In the genomic region with DNA sequence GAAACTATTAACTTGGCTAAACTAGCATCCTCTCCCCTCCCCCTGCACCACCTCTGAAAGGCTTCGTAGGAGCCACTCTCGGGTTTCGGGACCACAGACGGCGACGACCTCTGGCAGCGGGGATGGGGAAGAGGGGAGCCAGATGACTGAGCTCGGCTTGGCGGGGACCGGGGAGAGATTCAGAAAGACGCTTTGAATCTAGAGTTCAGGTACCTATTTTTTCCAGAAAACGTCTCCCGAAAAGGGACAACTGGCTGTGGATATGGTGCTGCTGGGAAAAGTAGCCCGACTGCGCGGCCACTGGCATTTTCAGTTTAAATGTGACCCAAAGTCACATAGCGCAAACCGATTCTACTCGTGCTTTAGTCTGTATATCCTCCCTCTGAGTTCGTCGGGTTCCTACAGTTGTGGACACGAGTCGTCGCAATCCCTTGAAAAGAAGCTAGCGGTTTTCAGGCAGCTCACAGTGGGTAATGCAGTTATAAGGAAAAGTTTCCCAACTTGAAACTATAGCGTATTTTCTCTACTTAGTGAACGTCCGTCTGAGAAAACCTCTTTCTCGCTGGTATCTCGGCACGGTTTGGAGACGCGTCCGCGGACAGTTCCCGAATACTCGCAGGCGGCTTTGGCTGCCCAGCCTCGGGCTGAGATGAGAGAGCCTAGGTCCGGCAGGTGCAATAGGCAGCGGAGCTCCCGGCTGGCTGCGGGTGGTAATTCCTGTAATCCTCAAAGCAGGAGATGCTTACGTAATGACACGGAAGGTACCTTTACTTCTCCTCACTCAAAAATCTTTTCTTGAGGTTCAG, we compare ENCODE assay signal across 8 cellular contexts. TPM values are rescaled to one million over a fixed set of nuclear protein-coding genes. Genes with fewer than 3 reads are reported as not detected.
DNase-seq lines count a peak whose midpoint lies in the region; ATAC-seq, FAIRE-seq and TF ChIP-seq lines count a peak whose summit lies in the region.

No MANE protein-coding gene starts in this region.

- DNase-seq in ELF-1 (ENCODE audit: low read depth, low spot score) (peak; percentile 55), NCI-H2029 (lab: John Stamatoyannopoulos, UW) (peak; percentile 43), GM12878 (ENCODE audit: low read depth, low spot score) (no peak), sigmoid colon (no peak)
- no peak for DNase-seq in stimulated activated CD4-positive, alpha-beta T cell treated with anti-CD3 and anti-CD28 coated beads, Interleukin-1b, Interleukin-23, amount 100 ng/mL, for 48 hours

- peaks cover 0 to 3% of the 10 kb centered on the region in 2 experiments; a peak in 2 of 4 replicates for H3K27me3 ChIP-seq in GM12878 (replicated peaks in 1 of 2; ENCODE audit: control insufficient read depth in 2 of 2, insufficient read depth in 2 of 2, low read length in 1 of 2)
- H3K27me3 ChIP-seq in iPS-18a (ENCODE audit: control insufficient read depth, insufficient read depth, low read length) = peaks cover 39% of the 10 kb centered on the region
- H3K27me3 ChIP-seq in sigmoid colon = no peaks in the 10 kb centered on the region

- intact Hi-C loops in GM12878 (cut with micrococcal nuclease; ENCODE audit: unreplicated experiment) = loop anchor here (5.0 kb wide), 4 partner anchors 103 to 558 kb away; no protein-coding TSS in a partner anchor
- intact Hi-C loops in sigmoid colon (cut with DNase I) = loop anchor here (5.0 to 10.0 kb wide), 6 partner anchors 62 to 911 kb away; a partner anchor contains a TSS

- RAD21 ChIA-PET in GM12878 (lab: Charles Lee; ENCODE audit: unreplicated experiment) = interaction anchor here (0.6 to 5.6 kb wide), 13 partner anchors 10 to 576 kb away, joined by 3 to 37 read pairs (median 5); no protein-coding TSS in a partner anchor

- H3K27ac ChIP-seq in GM12878 (ENCODE audit: control insufficient read depth, insufficient read depth) (peak overlapping the region; percentile 20), iPS-18a (ENCODE audit: low read length) (no peak overlapping the region), sigmoid colon (peak overlapping the region; percentile 76 to 81 (median 78))

- no peaks in the 10 kb centered on the region for H4K20me1 ChIP-seq in GM12878 (ENCODE audit: control insufficient read depth, insufficient read depth)

- WGBS in GM12878 (ENCODE audit: insufficient coverage, insufficient replicate concordance, low lambda C conversion rate, missing lambda C conversion rate) = 1% methylated on average over 44 of the region's 45 CpGs
- WGBS in sigmoid colon, 2 donors = 1 to 2% methylated on average over 45 of the region's 45 CpGs

- peaks cover 10% of the 10 kb centered on the region for H3K4me1 ChIP-seq in GM12878 (ENCODE audit: control insufficient read depth, insufficient read depth, low read length)
- H3K4me1 ChIP-seq in iPS-18a (ENCODE audit: control insufficient read depth, low read depth, low read length) = peaks cover 4% of the 10 kb centered on the region
- peaks cover 0 to 22% (median 13%) of the 10 kb centered on the region in 4 donors for H3K4me1 ChIP-seq in sigmoid colon

- POLR2A ChIA-PET in GM12878 (lab: Charles Lee) = interaction anchor here (0.8 to 2.5 kb wide), 2 partner anchors 10 to 97 kb away, joined by 3 to 14 read pairs; no protein-coding TSS in a partner anchor

- no peak for TF ChIP-seq EP300 in GM12878 (IDR thresholded peaks at IDR 0.05; ENCODE audit: borderline replicate concordance in 1 of 2, control insufficient read depth in 1 of 2, low read depth in 2 of 2, low read length in 2 of 2)
- TF ChIP-seq EP300 in sigmoid colon (IDR thresholded peaks at IDR 0.05) = no peak

- peaks cover 6% of the 10 kb centered on the region for H3K79me2 ChIP-seq in GM12878 (ENCODE audit: control insufficient read depth, insufficient read depth, low read length)

- SMC1A ChIA-PET in GM12878 (lab: Charles Lee; ENCODE audit: uncharacterized antibody, unreplicated experiment) = interaction anchor here (0.6 to 5.1 kb wide), 17 partner anchors 10 to 354 kb away, joined by 3 to 36 read pairs (median 4); no protein-coding TSS in a partner anchor

- peak overlapping the region; percentile 85 for H3K4me2 ChIP-seq in GM12878 (ENCODE audit: control insufficient read depth, insufficient read depth)

- H3K9me3 ChIP-seq in GM12878 (replicated peaks; ENCODE audit: control insufficient read depth, insufficient read depth, low read length) (no peaks in the 10 kb centered on the region), iPS-18a (ENCODE audit: control insufficient read depth, low read depth, low read length) (no peaks in the 10 kb centered on the region), sigmoid colon (no peaks in the 10 kb centered on the region)

- CTCF ChIA-PET in GM12878 (lab: Yijun Ruan, JAX) = interaction anchor here (1.0 to 5.5 kb wide), 11 partner anchors 9 to 355 kb away, joined by 3 to 56 read pairs (median 5); no protein-coding TSS in a partner anchor

- H3K9ac ChIP-seq in GM12878 (ENCODE audit: control insufficient read depth, insufficient read depth, low read length) (peak overlapping the region; percentile 61), iPS-18a (ENCODE audit: low read length) (no peak overlapping the region)

- peak; percentile 93 for FAIRE-seq in GM12878 (lab: Jason Lieb, UNC)

- BruUV-seq in GM12878 (replicated peaks; lab: Mats Ljungman, UMichigan) = TSS peak; percentile 77

- no peak for TF ChIP-seq CTCF in GM12878 (IDR thresholded peaks at IDR 0.05 in 2 of 3, conservative IDR thresholded peaks at IDR 0.05 in 1 of 3; ENCODE audit: control insufficient read depth in 2 of 3, extremely low read depth in 1 of 3, insufficient read depth in 1 of 3, low read depth in 3 of 3, low read length in 3 of 3)
- no peak for TF ChIP-seq CTCF in sigmoid colon (IDR thresholded peaks at IDR 0.05)

- TF ChIP-seq POLR2A in GM12878 (IDR thresholded peaks at IDR 0.05; ENCODE audit: low read depth, low read length) = no peak
- TF ChIP-seq POLR2A in sigmoid colon (IDR thresholded peaks at IDR 0.05) = no peak

- ATAC-seq in GM12878 (peak; percentile 23), GM21723 (IDR thresholded peaks at IDR 0.05; ENCODE audit: unreplicated experiment) (no peak), HG03521 (IDR thresholded peaks at IDR 0.05; ENCODE audit: unreplicated experiment) (no peak)

- peak overlapping the region; percentile 84 for H3K4me3 ChIP-seq in GM12878
- H3K4me3 ChIP-seq in iPS-18a (ENCODE audit: low read length) = peak overlapping the region; percentile 76
- H3K4me3 ChIP-seq in sigmoid colon = peak overlapping the region; percentile 53 to 78 (median 72)

- peak overlapping the region; percentile 81 for H2AFZ ChIP-seq in GM12878 (ENCODE audit: control insufficient read depth, low read depth, low read length)

- in situ Hi-C loops in GM12878 (cut with MboI) = loop anchor here (5.0 kb wide), 1 partner anchor 353 kb away; no protein-coding TSS in a partner anchor

- no peaks in the 10 kb centered on the region for H3K36me3 ChIP-seq in GM12878 (ENCODE audit: control insufficient read depth in 2 of 2, insufficient read depth in 2 of 2, low read length in 1 of 2)
- H3K36me3 ChIP-seq in iPS-18a (ENCODE audit: control insufficient read depth, low read depth, low read length) = no peaks in the 10 kb centered on the region
- no peaks in the 10 kb centered on the region for H3K36me3 ChIP-seq in sigmoid colon

- no peak for TF ChIP-seq RAD21 in GM12878 (IDR thresholded peaks at IDR 0.05; ENCODE audit: insufficient read depth, low read depth, low read length)

TF ChIP-seq in GM12878, 131 proteins besides CTCF, POLR2A, EP300 and RAD21 (continues in another document):
- TF ChIP-seq EZH2 (IDR thresholded peaks at IDR 0.05; ENCODE audit: borderline replicate concordance, control insufficient read depth, low read depth, low read length) (peak; percentile 90; the same call in 1 of the 2 replicates), SMARCA5 (IDR thresholded peaks at IDR 0.05) (no peak), ZZZ3 (IDR thresholded peaks at IDR 0.05; ENCODE audit: control insufficient read depth, insufficient read length, low read depth) (no peak), IKZF2 (IDR thresholded peaks at IDR 0.05) (peak in 1 of 2 experiments; percentile 20; a peak in 1 of 4 replicates)
- TF ChIP-seq, protein P1, sequence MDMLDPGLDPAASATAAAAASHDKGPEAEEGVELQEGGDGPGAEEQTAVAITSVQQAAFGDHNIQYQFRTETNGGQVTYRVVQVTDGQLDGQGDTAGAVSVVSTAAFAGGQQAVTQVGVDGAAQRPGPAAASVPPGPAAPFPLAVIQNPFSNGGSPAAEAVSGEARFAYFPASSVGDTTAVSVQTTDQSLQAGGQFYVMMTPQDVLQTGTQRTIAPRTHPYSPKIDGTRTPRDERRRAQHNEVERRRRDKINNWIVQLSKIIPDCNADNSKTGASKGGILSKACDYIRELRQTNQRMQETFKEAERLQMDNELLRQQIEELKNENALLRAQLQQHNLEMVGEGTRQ (IDR thresholded peaks at IDR 0.05; ENCODE audit: borderline replicate concordance, low read depth, low read length) = no peak

RNA-seq across cellular contexts. Expression of a gene that starts 1.3 kb away (rescaled TPM):
- total RNA-seq in GM12878 (2013; cell fraction: nucleolus; rRNA removed) = 13.5 and 16.1 TPM in 2 replicates
- total RNA-seq in GM12878 (2014; rRNA removed) = 56.2 and 59.2 TPM in 2 replicates
- 41.4 and 42.2 TPM in 2 replicates for total RNA-seq in GM12878 (2014; rRNA removed; fragmentation: Illumina TruSeq; extraction: Trizol)
- 41.4 and 43.2 TPM in 2 replicates for total RNA-seq in GM12878 (2021)
- polyA plus RNA-seq in GM12878 (2011; ENCODE audit: low read depth) = 7.1 TPM
- polyA plus RNA-seq in GM12878 (2011; rRNA removed) = 27.0 and 30.3 TPM in 2 replicates
- polyA plus RNA-seq in GM12878 (2011; cell fraction: cytosol; rRNA removed) = 27.2 and 33.8 TPM in 2 replicates
- 28.6 and 28.9 TPM in 2 replicates for polyA plus RNA-seq in GM12878 (2011; cell fraction: nucleus; rRNA removed)
- polyA plus RNA-seq in GM12878 (2012) = 8.4 and 10.4 TPM in 2 replicates
- 54.2 and 57.1 TPM in 2 replicates for polyA plus RNA-seq in GM12878 (2014; fragmentation: Illumina TruSeq; extraction: Trizol)
- 10 to 100 TPM; 13.9 to 21.8 TPM for polyA plus RNA-seq in GM12878 (2014; fragmentation: Nextera tagmentation; extraction: Ambion mirVana)
- 25.5 and 26.0 TPM in 2 replicates for polyA plus RNA-seq in GM12878 (2014; rRNA removed)
- polyA plus RNA-seq in GM12878 (2016; fragmentation: Nextera tagmentation; extraction: Ambion mirVana) = 10 to 100 TPM; 41.1 to 41.5 TPM
- 25.0 and 26.2 TPM in 2 replicates for polyA minus RNA-seq in GM12878 (2011; rRNA and poly(A)+ RNA removed)
- 11.6 and 14.0 TPM in 2 replicates for polyA minus RNA-seq in GM12878 (2011; cell fraction: cytosol; rRNA and poly(A)+ RNA removed)
- 13.8 and 20.3 TPM in 2 replicates for polyA minus RNA-seq in GM12878 (2011; cell fraction: nucleus; rRNA and poly(A)+ RNA removed)
- 10 to 100 TPM; 21.9 to 60.9 (median 50.8) TPM for total RNA-seq in sigmoid colon
- 100 to 1,000 TPM in 1 of 3 donors, 10 to 100 TPM in 2; 22.2 to 107 (median 25.8) TPM for polyA plus RNA-seq in sigmoid colon

Comparison
In these comparisons a context has a peak if more than half of its experiments do, and no peak if none do; other contexts are left out.
1. DNase-seq: peak in ELF-1 (single experiment) and NCI-H2029 (single experiment); none in GM12878 (single experiment), sigmoid colon (single experiment) and stimulated activated CD4-positive, alpha-beta T cell treated with anti-CD3 and anti-CD28 coated beads, Interleukin-1b, Interleukin-23, amount 100 ng/mL, for 48 hours (single experiment).
2. Peak in every context shown above with its lines, with median percentiles within 50 percentile points of each other: H3K4me3 ChIP-seq.